8 cellular contexts compared by ENCODE assay signal in genomic region chr3:58463181-58463941, GRCh38. TPM values are rescaled to one million over a fixed set of nuclear protein-coding genes. Genes with fewer than 3 reads are reported as not detected.
A peak's percentile ranks its signal among the peaks of the same experiment; 100 is the strongest.
DNase-seq lines count a peak whose midpoint lies in the region; ATAC-seq and TF ChIP-seq lines count a peak whose summit lies in the region.

No MANE protein-coding gene starts in this region.

- H3K27ac Mint-ChIP-seq in naive thymus-derived CD4-positive, alpha-beta T cell: no peak overlapping the region
- H3K27ac Mint-ChIP-seq in stimulated activated effector memory CD8-positive, alpha-beta T cell treated with anti-CD3 and anti-CD28 coated beads, Interleukin-12 subunit alpha, Interleukin-12 subunit beta, amount 100 ng/mL, for 72 hours: peak overlapping the region; percentile 53

- POLR2A ChIA-PET in naive thymus-derived CD4-positive, alpha-beta T cell (lab: Charles Lee): interaction anchor here (1.1 kb wide), 1 partner anchor 157 kb away, joined by 3 read pairs; the partner anchor contains the start of genes HTD2 and RPP14

- H3K4me1 Mint-ChIP-seq in naive thymus-derived CD4-positive, alpha-beta T cell: peaks cover 0 to 12% (median 6%) of the 10 kb centered on the region in 7 donors
- peaks cover 14% of the 10 kb centered on the region for H3K4me1 Mint-ChIP-seq in stimulated activated effector memory CD8-positive, alpha-beta T cell treated with anti-CD3 and anti-CD28 coated beads, Interleukin-12 subunit alpha, Interleukin-12 subunit beta, amount 100 ng/mL, for 72 hours

- no peaks in the 10 kb centered on the region for H3K27me3 ChIP-seq in BLaER1 treated with 17β-estradiol and CSF1 and Interleukin-3, amounts not matched to agents 10 nM and 100 nM
- no peaks in the 10 kb centered on the region for H3K27me3 ChIP-seq in OCI-LY1 (ENCODE audit: insufficient read depth, low read length)
- H3K27me3 ChIP-seq in naive thymus-derived CD4-positive, alpha-beta T cell (ENCODE audit: control insufficient read depth in 2 of 2, insufficient read depth in 2 of 2, low read length in 2 of 2): no peaks in the 10 kb centered on the region

- H3K4me1 ChIP-seq in BLaER1 treated with 17β-estradiol and CSF1 and Interleukin-3, amounts not matched to agents 10 nM and 100 nM: peaks cover 12 to 15% (median 14%) of the 10 kb centered on the region in 10 experiments; a peak in 19 of 20 replicates
- H3K4me1 ChIP-seq in OCI-LY1 (ENCODE audit: insufficient read depth, low read length, severe bottlenecking): no peaks in the 10 kb centered on the region
- peaks cover 4 to 7% of the 10 kb centered on the region in 2 donors for H3K4me1 ChIP-seq in naive thymus-derived CD4-positive, alpha-beta T cell (ENCODE audit: control insufficient read depth in 2 of 2, insufficient read depth in 2 of 2, low read length in 2 of 2)

- intact Hi-C loops in naive thymus-derived CD4-positive, alpha-beta T cell (cut with micrococcal nuclease): loop anchor here (1.0 to 2.0 kb wide), 5 partner anchors 8 to 167 kb away; partner anchors contain the start of gene PDHB (in 1 of the 2)

- H3K4me2 ChIP-seq in BLaER1 treated with 17β-estradiol and CSF1 and Interleukin-3, amounts not matched to agents 10 nM and 100 nM: peak overlapping the region; percentile 51 to 78 (median 65)
- no peak overlapping the region for H3K4me2 ChIP-seq in OCI-LY1 (ENCODE audit: low read length)

- H3K9me3 Mint-ChIP-seq in naive thymus-derived CD4-positive, alpha-beta T cell: peaks cover 0 to 1% (median 0%) of the 10 kb centered on the region in 11 donors
- no peaks in the 10 kb centered on the region for H3K9me3 Mint-ChIP-seq in stimulated activated effector memory CD8-positive, alpha-beta T cell treated with anti-CD3 and anti-CD28 coated beads, Interleukin-12 subunit alpha, Interleukin-12 subunit beta, amount 100 ng/mL, for 72 hours

- H3K4me3 ChIP-seq in BLaER1 treated with 17β-estradiol and CSF1 and Interleukin-3, amounts not matched to agents 10 nM and 100 nM: peak overlapping the region in 5 of 10 experiments; percentile 6 to 32 (median 17); a peak in 4 of 20 replicates
- H3K4me3 ChIP-seq in OCI-LY1 (ENCODE audit: low read depth, low read length, poor library complexity, severe bottlenecking): no peak overlapping the region
- peak overlapping the region; percentile 20 for H3K4me3 ChIP-seq in naive thymus-derived CD4-positive, alpha-beta T cell (ENCODE audit: low read length)

- H3K36me3 ChIP-seq in BLaER1 treated with 17β-estradiol and CSF1 and Interleukin-3, amounts not matched to agents 10 nM and 100 nM: no peaks in the 10 kb centered on the region
- H3K36me3 ChIP-seq in OCI-LY1 (ENCODE audit: insufficient read depth, low read length): no peaks in the 10 kb centered on the region
- H3K36me3 ChIP-seq in naive thymus-derived CD4-positive, alpha-beta T cell (ENCODE audit: control insufficient read depth in 2 of 3, insufficient read depth in 3 of 3, low read length in 3 of 3): no peaks in the 10 kb centered on the region

- CTCF ChIA-PET in naive thymus-derived CD4-positive, alpha-beta T cell (lab: Charles Lee): interaction anchor here (0.7 to 1.3 kb wide), 8 partner anchors 9 to 167 kb away, joined by 3 to 4 read pairs (median 3); partner anchors contain the start of genes HTD2, PDHB and RPP14

- 0 out of 22 replicates have a peak, but pooled peaks cover 0 to 1% (median 0%) of the 10 kb centered on the region in 11 experiments for H3K9me3 ChIP-seq in BLaER1 treated with 17β-estradiol and CSF1 and Interleukin-3, amounts not matched to agents 10 nM and 100 nM (replicated peaks in 1 of 11)
- no peaks in the 10 kb centered on the region for H3K9me3 ChIP-seq in OCI-LY1 (ENCODE audit: low read length)
- no peaks in the 10 kb centered on the region for H3K9me3 ChIP-seq in naive thymus-derived CD4-positive, alpha-beta T cell (ENCODE audit: control insufficient read depth in 2 of 3, low read length in 3 of 3)

- H3K79me2 ChIP-seq in OCI-LY1 (ENCODE audit: insufficient read depth, low read length): no peaks in the 10 kb centered on the region

- no peaks in the 10 kb centered on the region for H3K36me3 Mint-ChIP-seq in naive thymus-derived CD4-positive, alpha-beta T cell
- H3K36me3 Mint-ChIP-seq in stimulated activated effector memory CD8-positive, alpha-beta T cell treated with anti-CD3 and anti-CD28 coated beads, Interleukin-12 subunit alpha, Interleukin-12 subunit beta, amount 100 ng/mL, for 72 hours: peaks cover 5% of the 10 kb centered on the region

- no peaks in the 10 kb centered on the region for H4K20me1 ChIP-seq in BLaER1 treated with 17β-estradiol and CSF1 and Interleukin-3, amounts not matched to agents 10 nM and 100 nM
- H4K20me1 ChIP-seq in OCI-LY1 (ENCODE audit: insufficient read depth, low read length): no peaks in the 10 kb centered on the region

- peaks cover 0 to 7% (median 0%) of the 10 kb centered on the region in 5 donors for H3K27me3 Mint-ChIP-seq in naive thymus-derived CD4-positive, alpha-beta T cell

- ATAC-seq in HG03520 (IDR thresholded peaks at IDR 0.05; ENCODE audit: unreplicated experiment) (peak; percentile 77), esophagus mucosa (peak; percentile 93)
- ATAC-seq in naive thymus-derived CD4-positive, alpha-beta T cell: peak; percentile 98
- ATAC-seq in stimulated activated effector memory CD8-positive, alpha-beta T cell treated with anti-CD3 and anti-CD28 coated beads, Interleukin-12 subunit alpha, Interleukin-12 subunit beta, amount 100 ng/mL, for 72 hours: peak; percentile 100

- H3K27ac ChIP-seq in BLaER1 treated with 17β-estradiol and CSF1 and Interleukin-3, amounts not matched to agents 10 nM and 100 nM: no peak overlapping the region
- H3K27ac ChIP-seq in OCI-LY1 (ENCODE audit: low read depth, low read length, poor library complexity, severe bottlenecking): no peak overlapping the region
- H3K27ac ChIP-seq in naive thymus-derived CD4-positive, alpha-beta T cell (ENCODE audit: low read depth, low read length): no peak overlapping the region

- H2AFZ ChIP-seq in OCI-LY1 (ENCODE audit: low read length): no peak overlapping the region

- H3F3A ChIP-seq in OCI-LY1 (ENCODE audit: insufficient read depth, low read length): no peaks in the 10 kb centered on the region

- no peaks in the 10 kb centered on the region for H3K9me2 ChIP-seq in OCI-LY1 (ENCODE audit: low read depth, low read length)

- H3K9ac ChIP-seq in BLaER1 treated with 17β-estradiol and CSF1 and Interleukin-3, amounts not matched to agents 10 nM and 100 nM: 0 out of 22 replicates have a peak overlapping the region, but pooled peaks of 1 of the 11 experiments have one; percentile 7
- H3K9ac ChIP-seq in OCI-LY1 (ENCODE audit: low read length): no peak overlapping the region

- peak overlapping the region in 7 of 10 donors; percentile 34 to 65 (median 51) for H3K4me3 Mint-ChIP-seq in naive thymus-derived CD4-positive, alpha-beta T cell
- H3K4me3 Mint-ChIP-seq in stimulated activated effector memory CD8-positive, alpha-beta T cell treated with anti-CD3 and anti-CD28 coated beads, Interleukin-12 subunit alpha, Interleukin-12 subunit beta, amount 100 ng/mL, for 72 hours: no peak overlapping the region

- peak; percentile 93 for TF ChIP-seq CTCF in OCI-LY1 (IDR thresholded peaks at IDR 0.05; ENCODE audit: low read length)

- DNase-seq in GM19238 (ENCODE audit: insufficient read length, low spot score) (peak; percentile 57), activated T-cell treated with anti-CD3 and anti-CD28 coated beads for 48 hours (ENCODE audit: low read depth) (peak; percentile 74)
- DNase-seq in naive thymus-derived CD4-positive, alpha-beta T cell: peak; percentile 16 to 76 (median 40)
- peak; percentile 60 to 88 for DNase-seq in stimulated activated effector memory CD8-positive, alpha-beta T cell treated with anti-CD3 and anti-CD28 coated beads, Interleukin-12 subunit alpha, Interleukin-12 subunit beta, amount 100 ng/mL, for 72 hours (ENCODE audit: low spot score in 2 of 2)

RNA-seq across cellular contexts. Expression of gene KCTD6, which starts 28.5 kb away (rescaled TPM):
- 8.0 TPM for total RNA-seq in esophagus mucosa
- total RNA-seq in naive thymus-derived CD4-positive, alpha-beta T cell: 10 to 100 TPM in 3 of 5 experiments, 1 to 10 TPM in 2; 4.8 to 14.2 (median 10.9) TPM
- 10 to 100 TPM in 1 of 2 donors, 1 to 10 TPM in 1; 4.1 to 10.3 TPM for polyA plus RNA-seq in naive thymus-derived CD4-positive, alpha-beta T cell

RNA-seq across cellular contexts. Expression of gene PDHB, which starts 29.7 kb away (rescaled TPM):
- total RNA-seq in esophagus mucosa: 52.6 TPM
- 10 to 100 TPM; 30.1 to 58.1 (median 54.0) TPM for total RNA-seq in naive thymus-derived CD4-positive, alpha-beta T cell
- 100 to 1,000 TPM; 106 to 128 TPM for polyA plus RNA-seq in naive thymus-derived CD4-positive, alpha-beta T cell
